Comparison of ENCODE assay signal across 34 cellular contexts in genomic region chr1:16999863-17000262, GRCh38. TPM values are rescaled to one million over a fixed set of nuclear protein-coding genes. Genes with fewer than 3 reads are reported as not detected.
DNase-seq lines count a peak whose midpoint lies in the region; ATAC-seq and TF ChIP-seq lines count a peak whose summit lies in the region.
"Had no signal": no experiment of that assay in that cellular context is flagged by ENCODE, and none has a peak within 500 bp of the region (broad histone marks: within the 10 kb centered on the region; RNA-seq: fewer than 3 reads in every experiment).

No MANE protein-coding gene starts in this region.

- no peak for TF ChIP-seq RAD21 in SK-N-SH (IDR thresholded peaks at IDR 0.05; ENCODE audit: low read length)

- H3K27ac ChIP-seq in SK-N-SH (ENCODE audit: low read depth in 2 of 2, low read length in 1 of 2) = no peak overlapping the region
- H3K27ac ChIP-seq: cardiac muscle cell, colonic mucosa, epithelial cell of prostate, GM23248, neural progenitor cell, pancreas had no signal

- peaks cover 16% of the 10 kb centered on the region for H4K20me1 ChIP-seq in SK-N-SH (ENCODE audit: insufficient read depth)

- H3K36me3 Mint-ChIP-seq in chondrocyte (ENCODE audit: low read depth) = peaks cover 30% of the 10 kb centered on the region

- TF ChIP-seq EP300 in SK-N-SH (IDR thresholded peaks at IDR 0.05; ENCODE audit: borderline replicate concordance in 1 of 2, low read depth in 1 of 2, low read length in 1 of 2) = no peak

- WGBS in SK-N-SH (ENCODE audit: low lambda C conversion rate) = 94% methylated on average over 8 of the region's 8 CpGs

- no peak overlapping the region for H3K4me3 Mint-ChIP-seq in chondrocyte (ENCODE audit: unreplicated experiment)
- H3K4me3 Mint-ChIP-seq: activated B cell treated with CpG ODN at 0.5 μM for 24 hours; activated CD4-positive, alpha-beta T cell treated with anti-CD3 and anti-CD28 coated beads, Interleukin-2, amount 10 ng/mL, durations not matched to agents 7 days and 5 days; activated naive CD8-positive, alpha-beta T cell treated with anti-CD3 and anti-CD28 coated beads for 36 hours; activated T-cell treated with anti-CD3 and anti-CD28 coated beads, Interleukin-2, amount 50 U/mL, for 24 hours; CD4-positive, alpha-beta memory T cell; neural progenitor cell; stimulated activated memory B cell treated with anti-CD40 and anti-IgM and Interleukin-4, amounts not matched to agents 10 μg/mL and 1 μg/mL and 100 μg/mL, for 72 hours; type B pancreatic cell had no signal

- peak; percentile 34 for DNase-seq in SK-N-SH
- DNase-seq in HuH-7.5 (ENCODE audit: low spot score) = peak; percentile 12
- no peak for DNase-seq in chondrocyte (ENCODE audit: low spot score)
- DNase-seq in activated CD4-positive, alpha-beta T cell treated with anti-CD3 and anti-CD28 coated beads, Interleukin-2, amount 50 U/mL, for 48 hours = no peak
- DNase-seq in SW 1271 (lab: John Stamatoyannopoulos, UW) = no peak
- no peak for DNase-seq in A172 (ENCODE audit: low spot score)
- no peak for DNase-seq in NOMO-1 treated with dmso at 0.1 percent for 144 hours (lab: John Stamatoyannopoulos, UW; ENCODE audit: unreplicated experiment)
- DNase-seq: activated B cell treated with CpG ODN at 0.5 μM for 24 hours; activated CD4-positive, alpha-beta T cell treated with anti-CD3 and anti-CD28 coated beads, Interleukin-2, amount 10 ng/mL, durations not matched to agents 7 days and 5 days; activated effector memory CD4-positive, alpha-beta T cell treated with anti-CD3 and anti-CD28 coated beads, Interleukin-2, amount 50 U/mL, for 16 hours; activated naive CD8-positive, alpha-beta T cell treated with anti-CD3 and anti-CD28 coated beads for 36 hours; activated T-cell treated with anti-CD3 and anti-CD28 coated beads, Interleukin-2, amount 50 U/mL, for 24 hours; AML-193; anterior cingulate cortex; CD4-positive, alpha-beta memory T cell; colonic mucosa; effector CD8-positive, alpha-beta T cell; GM23248; Kasumi-1; left ventricle myocardium superior; NCI-H1436 treated with DMSO at 0.1 percent for 48 hours; NCI-H2081 treated with DMSO at 0.1 percent for 48 hours; NCI-H2227 treated with DMSO at 0.1 percent for 48 hours; NCI-H526 treated with DMSO at 0.1 percent for 48 hours; pancreas; SHP77 treated with DMSO at 0.1 percent for 48 hours; T1000 had no signal

- peaks cover 0 to 4% of the 10 kb centered on the region in 2 experiments; a peak in 1 of 4 replicates for H3K4me1 ChIP-seq in SK-N-SH (ENCODE audit: control insufficient read depth in 1 of 2, insufficient read depth in 2 of 2, low read depth in 1 of 2, low read length in 1 of 2)
- H3K4me1 ChIP-seq: colonic mucosa, neural progenitor cell, pancreas had no signal

- no peak overlapping the region for H3K27ac Mint-ChIP-seq in chondrocyte (ENCODE audit: unreplicated experiment)
- H3K27ac Mint-ChIP-seq: activated B cell treated with CpG ODN at 0.5 μM for 24 hours; activated CD4-positive, alpha-beta T cell treated with anti-CD3 and anti-CD28 coated beads, Interleukin-2, amount 10 ng/mL, durations not matched to agents 7 days and 5 days; activated naive CD8-positive, alpha-beta T cell treated with anti-CD3 and anti-CD28 coated beads for 36 hours; activated T-cell treated with anti-CD3 and anti-CD28 coated beads, Interleukin-2, amount 50 U/mL, for 24 hours; stimulated activated memory B cell treated with anti-CD40 and anti-IgM and Interleukin-4, amounts not matched to agents 10 μg/mL and 1 μg/mL and 100 μg/mL, for 72 hours; type B pancreatic cell had no signal

- no peaks in the 10 kb centered on the region for H3K9me2 ChIP-seq in SK-N-SH

- TF ChIP-seq CTCF in SK-N-SH (IDR thresholded peaks at IDR 0.05) (no peak), chondrocyte (IDR thresholded peaks at IDR 0.05) (peak; percentile 28)

- H2AFZ ChIP-seq in SK-N-SH (ENCODE audit: low read depth) = no peak overlapping the region
- H2AFZ ChIP-seq: GM23248, neural progenitor cell had no signal

- no peaks in the 10 kb centered on the region for H3K27me3 Mint-ChIP-seq in chondrocyte (ENCODE audit: low read depth)
- H3K27me3 Mint-ChIP-seq: activated B cell treated with CpG ODN at 0.5 μM for 24 hours; activated CD4-positive, alpha-beta T cell treated with anti-CD3 and anti-CD28 coated beads, Interleukin-2, amount 10 ng/mL, durations not matched to agents 7 days and 5 days; activated naive CD8-positive, alpha-beta T cell treated with anti-CD3 and anti-CD28 coated beads for 36 hours; activated T-cell treated with anti-CD3 and anti-CD28 coated beads, Interleukin-2, amount 50 U/mL, for 24 hours; CD4-positive, alpha-beta memory T cell; stimulated activated memory B cell treated with anti-CD40 and anti-IgM and Interleukin-4, amounts not matched to agents 10 μg/mL and 1 μg/mL and 100 μg/mL, for 72 hours; type B pancreatic cell had no signal

- no peak overlapping the region for H3K9ac ChIP-seq in SK-N-SH
- H3K9ac ChIP-seq: GM23248, neural progenitor cell had no signal

- POLR2A ChIA-PET in SK-N-SH (lab: Yijun Ruan, JAX) = interaction anchor here (0.6 kb wide), 1 partner anchor 15 kb away, joined by 3 read pairs; no protein-coding TSS in a partner anchor

- ATAC-seq in SK-N-SH treated with all-trans-retinoic acid at 6 μM for 48 hours = no peak
- ATAC-seq: HepG2; left ventricle myocardium superior; pancreas; stimulated activated memory B cell treated with anti-CD40 and anti-IgM and Interleukin-4, amounts not matched to agents 10 μg/mL and 1 μg/mL and 100 μg/mL, for 72 hours had no signal

- CTCF ChIA-PET in SK-N-SH (lab: Yijun Ruan, JAX) = interaction anchor here (0.6 to 1.2 kb wide), 3 partner anchors 14 to 24 kb away, joined by 3 to 5 read pairs (median 3); no protein-coding TSS in a partner anchor

- no peaks in the 10 kb centered on the region for H3K9me3 Mint-ChIP-seq in chondrocyte (ENCODE audit: low read depth)
- H3K9me3 Mint-ChIP-seq: activated B cell treated with CpG ODN at 0.5 μM for 24 hours; activated CD4-positive, alpha-beta T cell treated with anti-CD3 and anti-CD28 coated beads, Interleukin-2, amount 10 ng/mL, durations not matched to agents 7 days and 5 days; activated naive CD8-positive, alpha-beta T cell treated with anti-CD3 and anti-CD28 coated beads for 36 hours; activated T-cell treated with anti-CD3 and anti-CD28 coated beads, Interleukin-2, amount 50 U/mL, for 24 hours; CD4-positive, alpha-beta memory T cell; neural progenitor cell; stimulated activated memory B cell treated with anti-CD40 and anti-IgM and Interleukin-4, amounts not matched to agents 10 μg/mL and 1 μg/mL and 100 μg/mL, for 72 hours; type B pancreatic cell had no signal

- H3K4me2 ChIP-seq in SK-N-SH = no peak overlapping the region
- H3K4me2 ChIP-seq: neural progenitor cell had no signal

- peaks cover 20% of the 10 kb centered on the region for H3F3A ChIP-seq in SK-N-SH (replicated peaks; ENCODE audit: insufficient read depth)

- H3K4me1 Mint-ChIP-seq in chondrocyte (ENCODE audit: low read depth) = peaks cover 8% of the 10 kb centered on the region
- H3K4me1 Mint-ChIP-seq: activated B cell treated with CpG ODN at 0.5 μM for 24 hours; activated CD4-positive, alpha-beta T cell treated with anti-CD3 and anti-CD28 coated beads, Interleukin-2, amount 10 ng/mL, durations not matched to agents 7 days and 5 days; activated naive CD8-positive, alpha-beta T cell treated with anti-CD3 and anti-CD28 coated beads for 36 hours; CD4-positive, alpha-beta memory T cell; neural progenitor cell; stimulated activated memory B cell treated with anti-CD40 and anti-IgM and Interleukin-4, amounts not matched to agents 10 μg/mL and 1 μg/mL and 100 μg/mL, for 72 hours had no signal

- no peaks in the 10 kb centered on the region for H3K79me2 ChIP-seq in SK-N-SH (ENCODE audit: insufficient read depth)

- no peaks in the 10 kb centered on the region for H3K27me3 ChIP-seq in SK-N-SH (ENCODE audit: insufficient read depth)
- H3K27me3 ChIP-seq: cardiac muscle cell, colonic mucosa, neural progenitor cell, pancreas had no signal

- no peaks in the 10 kb centered on the region for H3K9me3 ChIP-seq in SK-N-SH
- H3K9me3 ChIP-seq: colonic mucosa, pancreas had no signal

- H3K36me3 ChIP-seq in SK-N-SH (replicated peaks in 1 of 2; ENCODE audit: control insufficient read depth in 1 of 2, insufficient read depth in 2 of 2, low read length in 1 of 2) = peaks cover 3 to 21% of the 10 kb centered on the region in 2 experiments
- H3K36me3 ChIP-seq: colonic mucosa, neural progenitor cell had no signal

- H3K4me3 ChIP-seq in SK-N-SH (ENCODE audit: low read depth in 2 of 2, low read length in 1 of 2) = no peak overlapping the region
- H3K4me3 ChIP-seq: cardiac muscle cell, colonic mucosa, GM23248, neural progenitor cell, pancreas had no signal

TF ChIP-seq in SK-N-SH treated with all-trans-retinoic acid at 6 μM for 48 hours, 23 proteins besides CTCF, POLR2A, EP300 and RAD21:
- TF ChIP-seq ESRRG (CRISPR knock-in tag; IDR thresholded peaks at IDR 0.05) (no peak), GLIS3 (CRISPR knock-in tag; IDR thresholded peaks at IDR 0.05) (no peak), TOX (CRISPR knock-in tag; IDR thresholded peaks at IDR 0.05; ENCODE audit: borderline replicate concordance) (no peak), ZNF565 (CRISPR knock-in tag; conservative IDR thresholded peaks at IDR 0.05; ENCODE audit: low read depth) (no peak), BACH2 (CRISPR knock-in tag; IDR thresholded peaks at IDR 0.05; ENCODE audit: borderline replicate concordance) (no peak), ZFP3 (CRISPR knock-in tag; IDR thresholded peaks at IDR 0.05) (no peak), ZNF70 (CRISPR knock-in tag; IDR thresholded peaks at IDR 0.05) (no peak), RARB (CRISPR knock-in tag; IDR thresholded peaks at IDR 0.05) (no peak), ZNF8 (CRISPR knock-in tag; IDR thresholded peaks at IDR 0.05) (no peak), SNAI2 (CRISPR knock-in tag; IDR thresholded peaks at IDR 0.05) (no peak)

RNA-seq across cellular contexts. Expression of gene ATP13A2, which starts 11.9 kb away (rescaled TPM):
- polyA plus RNA-seq in SK-N-SH (2012; rRNA removed) = 15.9 and 29.3 TPM in 2 replicates
- polyA plus RNA-seq in SK-N-SH (2012; cell fraction: cytosol; rRNA removed) = 8.2 and 16.2 TPM in 2 replicates
- 36.8 and 62.9 TPM in 2 replicates for polyA plus RNA-seq in SK-N-SH (2012; cell fraction: nucleus; rRNA removed)
- 52.1 to 60.8 TPM (median 54.4 TPM) in 3 replicates for total RNA-seq in chondrocyte
- 39.9 and 57.7 TPM in 2 replicates for total RNA-seq in A172 (2014; rRNA removed; shearing (Covaris generic))

RNA-seq across cellular contexts. Expression of gene MFAP2, which starts 19.4 kb away (rescaled TPM):
- polyA plus RNA-seq in SK-N-SH (2012; rRNA removed) = 132 and 189 TPM in 2 replicates
- polyA plus RNA-seq in SK-N-SH (2012; cell fraction: cytosol; rRNA removed) = 91.7 and 112 TPM in 2 replicates
- polyA plus RNA-seq in SK-N-SH (2012; cell fraction: nucleus; rRNA removed) = 237 and 364 TPM in 2 replicates
- 260 to 285 TPM (median 269 TPM) in 3 replicates for total RNA-seq in chondrocyte
- 0.41 TPM in 1 of 2 replicates, not detected in the other for total RNA-seq in A172 (2014; rRNA removed; shearing (Covaris generic))
- total RNA-seq: activated B cell treated with CpG ODN at 0.5 μM for 24 hours; activated CD4-positive, alpha-beta T cell treated with anti-CD3 and anti-CD28 coated beads, Interleukin-2, amount 10 ng/mL, durations not matched to agents 7 days and 5 days; activated naive CD8-positive, alpha-beta T cell treated with anti-CD3 and anti-CD28 coated beads for 36 hours; CD4-positive, alpha-beta memory T cell had no signal
- polyA plus RNA-seq: CD4-positive, alpha-beta memory T cell had no signal

RNA-seq across cellular contexts. Expression of gene SDHB, which starts 54.0 kb away (rescaled TPM):
- polyA plus RNA-seq in SK-N-SH (2012; rRNA removed) = 128 and 139 TPM in 2 replicates
- polyA plus RNA-seq in SK-N-SH (2012; cell fraction: cytosol; rRNA removed) = 141 and 150 TPM in 2 replicates
- 65.8 and 77.3 TPM in 2 replicates for polyA plus RNA-seq in SK-N-SH (2012; cell fraction: nucleus; rRNA removed)
- total RNA-seq in chondrocyte = 54.7 to 70.1 TPM (median 57.7 TPM) in 3 replicates
- 186 and 241 TPM in 2 replicates for total RNA-seq in A172 (2014; rRNA removed; shearing (Covaris generic))

Comparison
In these comparisons a context has a peak if more than half of its experiments do, and no peak if none do; other contexts are left out.
1. DNase-seq: peak in SK-N-SH (single experiment) and HuH-7.5 (single experiment); none in chondrocyte (single experiment), activated CD4-positive, alpha-beta T cell treated with anti-CD3 and anti-CD28 coated beads, Interleukin-2, amount 50 U/mL, for 48 hours (0 of 2), SW 1271 (0 of 2), A172 (single experiment) and NOMO-1 treated with dmso at 0.1 percent for 144 hours (single experiment).
2. RNA of gene MFAP2, which starts 19.4 kb away (total RNA-seq): 260 to 285 TPM in chondrocyte; 0.41 TPM in A172; every median in the first group is over 100 times any median in the second.